Comparison of ENCODE assay signal across 1 cellular context in the genomic region with DNA sequence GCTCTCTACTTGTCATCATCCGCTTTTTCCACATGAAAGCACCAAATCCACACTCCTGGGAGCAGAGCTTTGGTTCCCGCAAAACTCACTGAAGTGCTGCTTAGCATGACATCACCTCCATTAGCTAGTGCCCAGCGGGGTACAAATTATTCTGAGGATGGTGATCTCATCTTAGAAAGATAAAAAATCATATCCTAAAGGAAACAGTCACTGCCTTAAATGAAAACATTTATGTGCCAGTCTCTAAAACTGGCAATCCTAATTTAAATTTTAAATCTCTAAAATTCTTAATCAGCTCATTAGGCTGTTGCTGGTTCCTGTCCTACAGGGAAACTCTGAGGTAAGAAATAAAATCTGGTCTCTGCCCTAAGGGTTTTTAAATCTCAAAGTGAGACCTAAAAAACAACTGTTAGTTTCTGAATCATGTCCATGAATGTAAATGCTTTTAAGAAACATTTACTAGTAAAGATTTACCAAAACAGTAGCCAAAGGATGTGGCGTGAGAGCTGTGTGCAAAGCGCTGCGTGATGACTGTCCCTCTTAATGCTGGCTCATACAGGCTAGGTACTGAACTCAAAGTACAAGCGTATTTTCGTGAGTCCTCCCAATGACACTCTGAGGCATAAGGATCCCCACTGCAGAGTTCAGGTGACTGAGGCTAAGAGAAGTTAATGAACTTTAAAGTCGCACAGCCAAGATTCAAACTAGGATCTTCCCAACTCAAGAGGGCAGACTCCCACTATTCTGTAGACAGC.
TF ChIP-seq lines count a peak whose summit lies in the region.

No MANE protein-coding gene starts in this region.

TF ChIP-seq in endothelial cell of umbilical vein, 7 proteins besides CTCF, POLR2A, EP300 and RAD21:
- peak; percentile 54 for TF ChIP-seq JUN (IDR thresholded peaks at IDR 0.05; ENCODE audit: borderline replicate concordance, insufficient read depth, insufficient read length, low read depth)
- TF ChIP-seq, protein P1, sequence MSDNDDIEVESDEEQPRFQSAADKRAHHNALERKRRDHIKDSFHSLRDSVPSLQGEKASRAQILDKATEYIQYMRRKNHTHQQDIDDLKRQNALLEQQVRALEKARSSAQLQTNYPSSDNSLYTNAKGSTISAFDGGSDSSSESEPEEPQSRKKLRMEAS (IDR thresholded peaks at IDR 0.05; ENCODE audit: insufficient read depth, insufficient read length): no peak
- TF ChIP-seq POLR2AphosphoS5 (IDR thresholded peaks at IDR 0.05; ENCODE audit: insufficient read depth, low read depth, low read length): no peak
